ENCODE assay signal across 18 cellular contexts in genomic region chr14:75143761-75144527, GRCh38. TPM values are rescaled to one million over a fixed set of nuclear protein-coding genes. Genes with fewer than 3 reads are reported as not detected.
DNase-seq lines count a peak whose midpoint lies in the region; ATAC-seq and TF ChIP-seq lines count a peak whose summit lies in the region.
"Had no signal": no experiment of that assay in that cellular context is flagged by ENCODE, and none has a peak within 500 bp of the region (broad histone marks: within the 10 kb centered on the region; RNA-seq: fewer than 3 reads in every experiment).

No MANE protein-coding gene starts in this region.

- DNase-seq in T-helper 1 cell: no peak
- no peak for DNase-seq in breast epithelium (ENCODE audit: low spot score in 2 of 2)
- no peak for DNase-seq in mucosa of descending colon
- DNase-seq in suprapubic skin (ENCODE audit: low spot score in 2 of 2): no peak
- no peak for DNase-seq in inferior parietal cortex (ENCODE audit: extremely low spot score)
- no peak for DNase-seq in H7
- DNase-seq in NCI-H128 (lab: John Stamatoyannopoulos, UW; ENCODE audit: unreplicated experiment): no peak
- DNase-seq: activated CD8-positive, alpha-beta memory T cell treated with anti-CD3 and anti-CD28 coated beads for 24 hours; dermis blood vessel endothelial cell; islet precursor cell; NCI-H1694; NCI-H524 treated with DMSO at 0.1 percent for 48 hours; stimulated activated CD4-positive, alpha-beta T cell treated with anti-CD3 and anti-CD28 coated beads, Interleukin-4, amount 100 ng/mL, for 4 hours; T1000 had no signal

- H3K36me3 ChIP-seq in breast epithelium (no peaks in the 10 kb centered on the region), mucosa of descending colon (ENCODE audit: low read depth) (no peaks in the 10 kb centered on the region), suprapubic skin (peaks cover 20% of the 10 kb centered on the region), H7 (replicated peaks; ENCODE audit: control insufficient read depth, insufficient read depth, low read length) (peaks cover 1% of the 10 kb centered on the region)

- H3K4me3 Mint-ChIP-seq in T-helper 1 cell treated with Interleukin-12 subunit alpha and Interleukin-12 subunit beta and Interleukin-4 antibody, amounts not matched to agents 30 μg/mL and 1 μg/mL, for 36 hours: peak overlapping the region; percentile 11
- H3K4me3 Mint-ChIP-seq: activated naive CD4-positive, alpha-beta T cell treated with anti-CD3 and anti-CD28 coated beads, Interleukin-2, amount 50 U/mL, for 24 hours had no signal

- intact Hi-C loops in breast epithelium (cut with DNase I; ENCODE audit: low total_unique reads): no loop called here
- intact Hi-C loops in mucosa of descending colon (cut with DNase I, micrococcal nuclease): loop anchor here in 1 of 2 donors (10.0 kb wide), 1 partner anchor 341 kb away; no protein-coding TSS in a partner anchor

- TF ChIP-seq CTCF in breast epithelium (IDR thresholded peaks at IDR 0.05) (no peak), mucosa of descending colon (IDR thresholded peaks at IDR 0.05) (no peak), suprapubic skin (IDR thresholded peaks at IDR 0.05) (no peak)

- WGBS in suprapubic skin: 78% methylated on average over 9 of the region's 9 CpGs

- peak; percentile 28 for ATAC-seq in mucosa of descending colon
- ATAC-seq: K562 had no signal

- no peak for TF ChIP-seq POLR2A in breast epithelium (IDR thresholded peaks at IDR 0.05)
- TF ChIP-seq POLR2A in suprapubic skin (IDR thresholded peaks at IDR 0.05): no peak

- H3K9me3 ChIP-seq in breast epithelium: no peaks in the 10 kb centered on the region
- H3K9me3 ChIP-seq in mucosa of descending colon: no peaks in the 10 kb centered on the region
- no peaks in the 10 kb centered on the region for H3K9me3 ChIP-seq in suprapubic skin

- no peaks in the 10 kb centered on the region for H3K9me3 Mint-ChIP-seq in T-helper 1 cell treated with Interleukin-12 subunit alpha and Interleukin-12 subunit beta and Interleukin-4 antibody, amounts not matched to agents 30 μg/mL and 1 μg/mL, for 36 hours
- H3K9me3 Mint-ChIP-seq: activated naive CD4-positive, alpha-beta T cell treated with anti-CD3 and anti-CD28 coated beads, Interleukin-2, amount 50 U/mL, for 24 hours had no signal

- no peaks in the 10 kb centered on the region for H3K27me3 Mint-ChIP-seq in T-helper 1 cell treated with Interleukin-12 subunit alpha and Interleukin-12 subunit beta and Interleukin-4 antibody, amounts not matched to agents 30 μg/mL and 1 μg/mL, for 36 hours (ENCODE audit: low read depth)
- H3K27me3 Mint-ChIP-seq: activated naive CD4-positive, alpha-beta T cell treated with anti-CD3 and anti-CD28 coated beads, Interleukin-2, amount 50 U/mL, for 24 hours had no signal

- H3K27ac Mint-ChIP-seq in T-helper 1 cell treated with Interleukin-12 subunit alpha and Interleukin-12 subunit beta and Interleukin-4 antibody, amounts not matched to agents 30 μg/mL and 1 μg/mL, for 36 hours: no peak overlapping the region

- H3K27me3 ChIP-seq in breast epithelium (no peaks in the 10 kb centered on the region), suprapubic skin (no peaks in the 10 kb centered on the region), H7 (ENCODE audit: control insufficient read depth, insufficient read depth, low read length) (no peaks in the 10 kb centered on the region)

- peaks cover 6 to 7% of the 10 kb centered on the region in 2 donors for H3K4me1 ChIP-seq in breast epithelium
- H3K4me1 ChIP-seq in mucosa of descending colon (ENCODE audit: low read depth): peaks cover 22% of the 10 kb centered on the region
- H3K4me1 ChIP-seq in suprapubic skin: peaks cover 70% of the 10 kb centered on the region

- H3K4me3 ChIP-seq in breast epithelium: no peak overlapping the region
- H3K4me3 ChIP-seq in mucosa of descending colon: no peak overlapping the region
- no peak overlapping the region for H3K4me3 ChIP-seq in suprapubic skin
- H3K4me3 ChIP-seq in H7 (ENCODE audit: insufficient read depth, low read depth, low read length): no peak overlapping the region
- H3K4me3 ChIP-seq: K562 had no signal

- no peak for TF ChIP-seq EP300 in suprapubic skin (IDR thresholded peaks at IDR 0.05)

- H3K4me1 Mint-ChIP-seq in T-helper 1 cell treated with Interleukin-12 subunit alpha and Interleukin-12 subunit beta and Interleukin-4 antibody, amounts not matched to agents 30 μg/mL and 1 μg/mL, for 36 hours (ENCODE audit: low read depth): peaks cover 45% of the 10 kb centered on the region

- peak overlapping the region; percentile 26 to 65 for H3K27ac ChIP-seq in breast epithelium
- H3K27ac ChIP-seq in suprapubic skin: peak overlapping the region; percentile 29
- H3K27ac ChIP-seq: 22Rv1 had no signal

- H3K36me3 Mint-ChIP-seq in T-helper 1 cell treated with Interleukin-12 subunit alpha and Interleukin-12 subunit beta and Interleukin-4 antibody, amounts not matched to agents 30 μg/mL and 1 μg/mL, for 36 hours (ENCODE audit: low read depth): peaks cover 27% of the 10 kb centered on the region

RNA-seq across cellular contexts. Expression of gene NEK9, which starts 17.1 kb away (rescaled TPM):
- total RNA-seq in breast epithelium: 10 to 100 TPM; 52.1 to 79.2 (median 71.8) TPM
- 100 to 1,000 TPM in 1 of 3 donors, 10 to 100 TPM in 2; 44.7 to 104 (median 49.9) TPM for total RNA-seq in mucosa of descending colon
- 10 to 100 TPM; 22.2 to 58.3 (median 34.3) TPM for total RNA-seq in suprapubic skin
- 23.0 and 38.4 TPM in 2 replicates for total RNA-seq in H7 (2014; rRNA removed; shearing (Covaris generic))

RNA-seq across cellular contexts. Expression of gene TMED10, which starts 32.5 kb away (rescaled TPM):
- total RNA-seq in breast epithelium (100 to 1,000 TPM; 263 to 443 (median 285) TPM), mucosa of descending colon (100 to 1,000 TPM; 223 to 411 (median 317) TPM), suprapubic skin (100 to 1,000 TPM; 123 to 235 (median 198) TPM)
- 151 and 240 TPM in 2 replicates for total RNA-seq in H7 (2014; rRNA removed; shearing (Covaris generic))
